ENCODE assay signal across 8 cellular contexts in the genomic region with DNA sequence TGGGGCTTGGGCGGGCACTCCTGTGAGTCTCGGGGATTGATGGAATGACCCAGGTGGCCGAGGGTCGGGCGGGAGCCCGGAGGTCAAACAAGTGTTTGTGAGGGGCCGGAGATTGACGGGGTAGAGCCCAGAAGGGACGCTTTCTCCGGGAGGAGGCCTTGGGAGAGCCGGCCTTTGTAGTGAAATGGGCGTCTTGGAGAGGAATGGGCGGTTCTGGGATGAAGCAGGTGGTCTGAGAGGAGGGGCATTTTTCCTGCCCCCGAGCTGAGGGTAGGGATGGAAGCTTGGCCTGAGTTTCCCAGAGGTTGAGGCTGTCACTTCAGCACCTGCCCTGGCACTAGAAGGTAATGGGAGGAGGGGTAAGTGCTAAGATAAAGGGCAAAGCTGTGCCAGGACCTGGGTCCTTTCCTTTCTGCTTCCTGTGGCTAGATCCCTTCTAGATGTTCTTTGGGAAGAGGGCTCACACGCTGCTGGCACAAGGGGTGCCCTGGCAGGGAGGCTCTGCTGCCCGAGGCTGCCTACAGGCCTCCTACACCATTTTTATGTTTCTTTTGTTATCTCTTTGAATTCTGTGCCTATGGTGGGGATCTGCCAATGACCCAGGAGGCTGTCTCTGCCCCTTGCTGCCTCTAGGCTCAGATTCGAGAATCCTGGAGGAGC. TPM values are rescaled to one million over a fixed set of nuclear protein-coding genes. Genes with fewer than 3 reads are reported as not detected.
A peak's percentile ranks its signal among the peaks of the same experiment; 100 is the strongest.
DNase-seq lines count a peak whose midpoint lies in the region; ATAC-seq and TF ChIP-seq lines count a peak whose summit lies in the region.

No MANE protein-coding gene starts in this region.

- H3K36me3 ChIP-seq in RWPE2 (ENCODE audit: low read depth): no peaks in the 10 kb centered on the region
- no peaks in the 10 kb centered on the region for H3K36me3 ChIP-seq in psoas muscle (ENCODE audit: insufficient read depth in 1 of 2, low read depth in 1 of 2)

- H3K4me1 ChIP-seq in RWPE2 (ENCODE audit: insufficient read depth, poor library complexity, severe bottlenecking) (no peaks in the 10 kb centered on the region), psoas muscle (no peaks in the 10 kb centered on the region)

- intact Hi-C loops in psoas muscle (cut with DNase I): no loop called here

- no peak for ATAC-seq in RWPE2 (ENCODE audit: low read depth)
- ATAC-seq in psoas muscle: no peak

- H3K9me3 ChIP-seq in RWPE2 (ENCODE audit: severe bottlenecking) (no peaks in the 10 kb centered on the region), psoas muscle (no peaks in the 10 kb centered on the region)

- H3K27me3 ChIP-seq in RWPE2 (ENCODE audit: insufficient read depth, poor library complexity, severe bottlenecking) (peaks cover 13% of the 10 kb centered on the region), psoas muscle (ENCODE audit: insufficient read depth in 3 of 3, low read length in 2 of 3) (peaks cover 0 to 35% (median 8%) of the 10 kb centered on the region in 3 donors)

- H3K4me3 ChIP-seq in RWPE2 (ENCODE audit: severe bottlenecking): peak overlapping the region; percentile 32
- peak overlapping the region; percentile 62 for H3K4me3 ChIP-seq in fibroblast of the aortic adventitia (ENCODE audit: low read depth, low read length)
- H3K4me3 ChIP-seq in psoas muscle: peak overlapping the region; percentile 66

- peak; percentile 38 for DNase-seq in DMS79 treated with DMSO at 0.1 percent for 48 hours (lab: John Stamatoyannopoulos, UW)
- DNase-seq in RWPE2 (ENCODE audit: low spot score): no peak
- DNase-seq in fibroblast of the aortic adventitia (ENCODE audit: low read depth): no peak
- no peak for DNase-seq in psoas muscle
- DNase-seq in SIG-M5 treated with dmso at 0.1 percent for 504 hours (lab: John Stamatoyannopoulos, UW; ENCODE audit: unreplicated experiment): no peak
- DNase-seq in cerebellar cortex (ENCODE audit: low spot score): no peak
- DNase-seq in NOMO-1 treated with DMSO at 0.1 percent for 48 hours (lab: John Stamatoyannopoulos, UW; ENCODE audit: unreplicated experiment): no peak
- DNase-seq in stimulated activated CD4-positive, alpha-beta T cell treated with anti-CD3 and anti-CD28 coated beads, Interleukin-2, amount 100 ng/mL, for 24 hours: no peak

- H3K27ac ChIP-seq in RWPE2 (ENCODE audit: poor library complexity, severe bottlenecking) (no peak overlapping the region), psoas muscle (no peak overlapping the region)

- WGBS in psoas muscle, 3 donors: 31 to 37% (median 34%) methylated on average over 16 to 17 of the region's 17 CpGs

- TF ChIP-seq CTCF in RWPE2 (IDR thresholded peaks at IDR 0.05; ENCODE audit: poor library complexity, severe bottlenecking): no peak
- no peak for TF ChIP-seq CTCF in fibroblast of the aortic adventitia (IDR thresholded peaks at IDR 0.05; ENCODE audit: insufficient read depth, low read length)
- no peak for TF ChIP-seq CTCF in psoas muscle (IDR thresholded peaks at IDR 0.05)

RNA-seq across cellular contexts. Expression of a gene that starts 56.1 kb away (rescaled TPM):
- total RNA-seq in fibroblast of the aortic adventitia (ENCODE audit: low replicate concordance): 365 and 456 TPM in 2 replicates
- total RNA-seq in psoas muscle: 100 to 1,000 TPM; 276 to 407 (median 350) TPM
- polyA plus RNA-seq in psoas muscle: 100 to 1,000 TPM; 629 to 910 (median 836) TPM
